Comparison of ENCODE assay signal across 15 cellular contexts in the genomic region with DNA sequence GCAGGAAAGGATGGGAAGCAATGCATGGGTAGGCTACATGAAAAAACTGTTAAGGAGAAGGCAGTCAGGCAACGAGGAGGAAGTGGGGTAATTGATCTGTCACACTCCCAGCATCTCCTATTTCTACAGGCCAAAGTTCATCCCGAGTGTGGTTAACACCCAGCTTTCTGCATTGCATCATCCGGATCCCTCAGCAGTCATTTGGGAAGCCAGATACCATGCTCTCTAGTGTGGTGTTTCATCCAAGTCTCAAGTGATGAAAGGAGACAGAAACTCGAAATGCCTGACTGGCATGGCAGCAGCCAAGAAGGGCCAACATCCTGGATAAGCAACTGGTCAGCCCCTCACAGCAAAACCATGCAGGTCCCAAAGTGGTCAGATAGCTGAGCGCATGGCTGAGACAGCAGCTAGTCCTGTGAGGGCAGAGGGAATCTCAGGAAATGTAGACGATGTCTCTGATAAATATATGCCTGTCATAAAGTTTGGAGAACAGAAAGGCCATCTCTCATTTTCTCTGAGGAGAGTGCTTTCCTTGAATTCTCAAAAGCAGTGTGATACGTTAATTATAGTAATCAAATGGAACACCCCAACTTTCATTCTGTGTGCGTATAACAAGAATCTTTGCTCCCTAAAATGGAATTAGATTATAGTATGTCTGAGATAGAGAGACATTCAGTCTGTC. TPM values are rescaled to one million over a fixed set of nuclear protein-coding genes. Genes with fewer than 3 reads are reported as not detected.
DNase-seq lines count a peak whose midpoint lies in the region; ATAC-seq, FAIRE-seq and TF ChIP-seq lines count a peak whose summit lies in the region.
"Had no signal": no experiment of that assay in that cellular context is flagged by ENCODE, and none has a peak within 500 bp of the region (broad histone marks: within the 10 kb centered on the region; RNA-seq: fewer than 3 reads in every experiment).

No MANE protein-coding gene starts in this region.

- H3K4me2 ChIP-seq in IMR-90 (ENCODE audit: low read depth, low read length) (no peak overlapping the region), K562 (ENCODE audit: insufficient read depth, low read length) (no peak overlapping the region; the same call in 1 of the 2 replicates), HepG2 (ENCODE audit: low read depth, low read length) (peak overlapping the region; percentile 94)

- no peak for TF ChIP-seq POLR2A in IMR-90 (IDR thresholded peaks at IDR 0.05; ENCODE audit: low read depth, low read length)
- TF ChIP-seq POLR2A in K562 (conservative IDR thresholded peaks at IDR 0.05), result no peak
- peak; percentile 66 to 71; a peak in 3 of 4 replicates for TF ChIP-seq POLR2A in HepG2 (IDR thresholded peaks at IDR 0.05; ENCODE audit: insufficient read depth in 1 of 2, low read depth in 2 of 2, low read length in 2 of 2)

- H3K56ac ChIP-seq in IMR-90 (ENCODE audit: extremely low read depth, insufficient read depth, low read length), result no peak overlapping the region

- H4K5ac ChIP-seq in IMR-90 (ENCODE audit: low read depth, low read length), result no peak overlapping the region

- H3K9me3 Mint-ChIP-seq in activated CD8-positive, alpha-beta memory T cell treated with anti-CD3 and anti-CD28 coated beads, Interleukin-2, amount 10 ng/mL, durations not matched to agents 7 days and 5 days (ENCODE audit: low read depth), result no peaks in the 10 kb centered on the region
- H3K9me3 Mint-ChIP-seq in activated CD8-positive, alpha-beta T cell treated with anti-CD3 and anti-CD28 coated beads, Interleukin-2, amount 10 ng/mL, durations not matched to agents 7 days and 5 days (ENCODE audit: insufficient read depth), result no peaks in the 10 kb centered on the region
- H3K9me3 Mint-ChIP-seq: IgD-negative memory B cell had no signal

- POLR2A ChIA-PET in IMR-90 (lab: Charles Lee; ENCODE audit: unreplicated experiment), result no interaction called here
- POLR2A ChIA-PET in K562 (lab: Yijun Ruan, JAX), result interaction anchor here (1.0 to 1.6 kb wide), 2 partner anchors 15 to 33 kb away, joined by 3 to 4 read pairs; no protein-coding TSS in a partner anchor
- POLR2A ChIA-PET in HepG2 (lab: Yijun Ruan, JAX), result interaction anchor here (0.8 to 2.9 kb wide), 9 partner anchors 10 to 77 kb away, joined by 3 to 25 read pairs (median 7); partner anchors contain the start of genes HNRNPA3 and NFE2L2
- POLR2A ChIA-PET in activated CD8-positive, alpha-beta T cell treated with anti-CD3 and anti-CD28 coated beads, Interleukin-2, amount 10 ng/mL, durations not matched to agents 7 days and 5 days (lab: Charles Lee), result no interaction called here

- peak overlapping the region; percentile 6 for H2AK9ac ChIP-seq in IMR-90 (replicated peaks; ENCODE audit: low read depth, low read length, poor library complexity)

- H3K18ac ChIP-seq in IMR-90 (ENCODE audit: low read depth, low read length), result no peak overlapping the region

- H3K9ac ChIP-seq in IMR-90 (ENCODE audit: low read depth, low read length) (no peak overlapping the region), K562 (ENCODE audit: insufficient read depth in 1 of 2, low read depth in 2 of 2, low read length in 2 of 2) (peak overlapping the region in 1 of 2 experiments; percentile 60; a peak in 1 of 4 replicates), HepG2 (ENCODE audit: insufficient read depth, low read depth, low read length) (peak overlapping the region; percentile 73)

- H3K4me3 Mint-ChIP-seq in activated CD8-positive, alpha-beta memory T cell treated with anti-CD3 and anti-CD28 coated beads, Interleukin-2, amount 10 ng/mL, durations not matched to agents 7 days and 5 days, result no peak overlapping the region
- H3K4me3 Mint-ChIP-seq in activated CD8-positive, alpha-beta T cell treated with anti-CD3 and anti-CD28 coated beads, Interleukin-2, amount 10 ng/mL, durations not matched to agents 7 days and 5 days, result no peak overlapping the region
- H3K4me3 Mint-ChIP-seq: IgD-negative memory B cell had no signal

- peaks cover 2% of the 10 kb centered on the region for H3K36me3 Mint-ChIP-seq in activated CD8-positive, alpha-beta memory T cell treated with anti-CD3 and anti-CD28 coated beads, Interleukin-2, amount 10 ng/mL, durations not matched to agents 7 days and 5 days
- no peaks in the 10 kb centered on the region for H3K36me3 Mint-ChIP-seq in activated CD8-positive, alpha-beta T cell treated with anti-CD3 and anti-CD28 coated beads, Interleukin-2, amount 10 ng/mL, durations not matched to agents 7 days and 5 days (ENCODE audit: low read depth)

- ATAC-seq in IMR-90 (ENCODE audit: low read depth), result peak; percentile 73
- peak; percentile 79 for ATAC-seq in K562
- ATAC-seq in HepG2, result peak; percentile 83
- ATAC-seq in HG02981 (IDR thresholded peaks at IDR 0.05; ENCODE audit: unreplicated experiment), result no peak
- ATAC-seq in activated CD8-positive, alpha-beta memory T cell treated with anti-CD3 and anti-CD28 coated beads, Interleukin-2, amount 10 ng/mL, durations not matched to agents 7 days and 5 days, result no peak
- ATAC-seq in activated CD8-positive, alpha-beta T cell treated with anti-CD3 and anti-CD28 coated beads, Interleukin-2, amount 10 ng/mL, durations not matched to agents 7 days and 5 days, result no peak
- ATAC-seq: PC-3 had no signal

- H3K27ac ChIP-seq in IMR-90 (ENCODE audit: insufficient read depth, low read length) (no peak overlapping the region), K562 (ENCODE audit: extremely low read depth, low read depth, low read length) (no peak overlapping the region; the same call in 2 of the 3 replicates), HepG2 (ENCODE audit: extremely low read length, insufficient read depth, low read length) (peak overlapping the region; percentile 90)
- H3K27ac ChIP-seq: adrenal gland, neutrophil had no signal

- TF ChIP-seq CTCF in IMR-90 (conservative IDR thresholded peaks at IDR 0.05; ENCODE audit: low read depth, low read length), result no peak
- no peak for TF ChIP-seq CTCF in K562 (IDR thresholded peaks at IDR 0.05 in 2 of 3, conservative IDR thresholded peaks at IDR 0.05 in 1 of 3; ENCODE audit: insufficient read depth in 2 of 3, low read depth in 1 of 3, low read length in 3 of 3)
- no peak for TF ChIP-seq CTCF in HepG2 (CRISPR knock-in tag; IDR thresholded peaks at IDR 0.05)

- peak overlapping the region; percentile 54 for H2AFZ ChIP-seq in IMR-90 (replicated peaks; ENCODE audit: low read length, poor library complexity)
- peak overlapping the region; percentile 78 for H2AFZ ChIP-seq in K562 (ENCODE audit: low read depth, low read length)
- no peak overlapping the region for H2AFZ ChIP-seq in HepG2 (ENCODE audit: low read length)

- H2AK5ac ChIP-seq in IMR-90 (ENCODE audit: low read depth, low read length), result no peak overlapping the region

- H3K4me3 ChIP-seq in IMR-90 (ENCODE audit: insufficient read depth, low read depth, low read length) (no peak overlapping the region), K562 (no peak overlapping the region), HepG2 (replicated peaks in 1 of 3; ENCODE audit: insufficient read depth in 1 of 3, low read depth in 2 of 3, low read length in 3 of 3) (peak overlapping the region; percentile 10 to 56 (median 17))
- H3K4me3 ChIP-seq: adrenal gland, HAP-1 had no signal

- CTCF ChIA-PET in IMR-90 (lab: Yijun Ruan, JAX), result no interaction called here
- CTCF ChIA-PET in K562 (lab: Yijun Ruan, JAX; ENCODE audit: low intra/inter-chr PET ratio), result no interaction called here
- CTCF ChIA-PET in HepG2 (lab: Yijun Ruan, JAX; ENCODE audit: low intra/inter-chr PET ratio, low total read pairs), result no interaction called here
- CTCF ChIA-PET in activated CD8-positive, alpha-beta memory T cell treated with anti-CD3 and anti-CD28 coated beads, Interleukin-2, amount 10 ng/mL, durations not matched to agents 7 days and 5 days (lab: Charles Lee), result no interaction called here
- CTCF ChIA-PET in activated CD8-positive, alpha-beta T cell treated with anti-CD3 and anti-CD28 coated beads, Interleukin-2, amount 10 ng/mL, durations not matched to agents 7 days and 5 days (lab: Charles Lee), result no interaction called here

- no peak overlapping the region for H2BK5ac ChIP-seq in IMR-90 (ENCODE audit: low read depth, low read length, poor library complexity, severe bottlenecking)

- peak overlapping the region; percentile 16 for H2BK120ac ChIP-seq in IMR-90 (ENCODE audit: low read depth, low read length)

- no peaks in the 10 kb centered on the region for H3K79me2 ChIP-seq in K562 (ENCODE audit: control insufficient read depth, insufficient read depth, low read length)
- H3K79me2 ChIP-seq in HepG2 (ENCODE audit: insufficient read depth, low read length), result no peaks in the 10 kb centered on the region

- H3K23ac ChIP-seq in IMR-90 (ENCODE audit: low read depth, low read length), result peak overlapping the region; percentile 84

- peaks cover 5% of the 10 kb centered on the region for H3K4me1 Mint-ChIP-seq in activated CD8-positive, alpha-beta memory T cell treated with anti-CD3 and anti-CD28 coated beads, Interleukin-2, amount 10 ng/mL, durations not matched to agents 7 days and 5 days
- H3K4me1 Mint-ChIP-seq in activated CD8-positive, alpha-beta T cell treated with anti-CD3 and anti-CD28 coated beads, Interleukin-2, amount 10 ng/mL, durations not matched to agents 7 days and 5 days (ENCODE audit: low read depth), result peaks cover 2% of the 10 kb centered on the region

- DNase-seq in AG20443 (ENCODE audit: low spot score) (peak; percentile 49), IMR-90 (peak; percentile 46), K562 (ENCODE audit: extremely low read depth in 1 of 4, low spot score in 3 of 4) (peak in 1 of 4 experiments; percentile 41), HepG2 (ENCODE audit: low spot score) (peak; percentile 95), NK-92 (lab: John Stamatoyannopoulos, UW; ENCODE audit: unreplicated experiment) (no peak)
- DNase-seq in activated CD8-positive, alpha-beta memory T cell treated with anti-CD3 and anti-CD28 coated beads, Interleukin-2, amount 10 ng/mL, durations not matched to agents 7 days and 5 days, result no peak
- no peak for DNase-seq in activated CD8-positive, alpha-beta T cell treated with anti-CD3 and anti-CD28 coated beads, Interleukin-2, amount 10 ng/mL, durations not matched to agents 7 days and 5 days
- DNase-seq: activated CD4-positive, alpha-beta T cell treated with anti-CD3 and anti-CD28 coated beads for 4 hours; adrenal gland; head of caudate nucleus; PC-3 had no signal

- TF ChIP-seq RAD21 in IMR-90 (IDR thresholded peaks at IDR 0.05; ENCODE audit: low read length), result no peak
- peak in 1 of 2 experiments; percentile 33; a peak in 2 of 4 replicates for TF ChIP-seq RAD21 in K562 (CRISPR knock-in tag; conservative IDR thresholded peaks at IDR 0.05 in 1 of 2, IDR thresholded peaks at IDR 0.05 in 1 of 2)
- peak; percentile 6; the same call in 1 of the 2 replicates for TF ChIP-seq RAD21 in HepG2 (CRISPR knock-in tag; IDR thresholded peaks at IDR 0.05)

- no peaks in the 10 kb centered on the region for H3K27me3 Mint-ChIP-seq in activated CD8-positive, alpha-beta memory T cell treated with anti-CD3 and anti-CD28 coated beads, Interleukin-2, amount 10 ng/mL, durations not matched to agents 7 days and 5 days
- peaks cover 10% of the 10 kb centered on the region for H3K27me3 Mint-ChIP-seq in activated CD8-positive, alpha-beta T cell treated with anti-CD3 and anti-CD28 coated beads, Interleukin-2, amount 10 ng/mL, durations not matched to agents 7 days and 5 days (ENCODE audit: low read depth)

- peaks cover 3% of the 10 kb centered on the region for H3K9me1 ChIP-seq in IMR-90 (ENCODE audit: insufficient read depth, low read length)
- no peaks in the 10 kb centered on the region for H3K9me1 ChIP-seq in K562 (ENCODE audit: control insufficient read depth, insufficient read depth, low read length)

- intact Hi-C loops in IMR-90 (cut with micrococcal nuclease) (no loop called here), K562 (cut with micrococcal nuclease) (no loop called here), HepG2 (cut with micrococcal nuclease; ENCODE audit: unreplicated experiment) (loop anchor here (1.0 kb wide), 2 partner anchors 21 to 25 kb away; partner anchors contain the start of gene HNRNPA3)

- FAIRE-seq in K562 (lab: Jason Lieb, UNC) (peak; percentile 48), HepG2 (lab: Jason Lieb, UNC) (peak; percentile 87)

- H3K36me3 ChIP-seq in IMR-90 (ENCODE audit: control insufficient read depth, insufficient read depth, low read length), result no peaks in the 10 kb centered on the region
- no peaks in the 10 kb centered on the region for H3K36me3 ChIP-seq in K562 (ENCODE audit: control insufficient read depth, insufficient read depth, low read length)
- no peaks in the 10 kb centered on the region for H3K36me3 ChIP-seq in HepG2 (replicated peaks in 1 of 2; ENCODE audit: control insufficient read depth in 1 of 2, insufficient read depth in 2 of 2, low read length in 2 of 2)
- H3K36me3 ChIP-seq: adrenal gland, HAP-1, neutrophil had no signal

- peak overlapping the region; percentile 5; the same call in 1 of the 2 replicates for H4K91ac ChIP-seq in IMR-90 (ENCODE audit: insufficient read depth, low read depth, low read length)

- dilution Hi-C loops in IMR-90 (cut with HindIII; ENCODE audit: low sequenced_read_pairs, unreplicated experiment), result no loop called here

- H3K9me3 ChIP-seq in IMR-90 (ENCODE audit: control insufficient read depth, insufficient read depth, low read length) (no peaks in the 10 kb centered on the region), K562 (replicated peaks; ENCODE audit: control insufficient read depth, insufficient read depth, low read depth, low read length) (no peaks in the 10 kb centered on the region; the same call in 1 of the 2 replicates), HepG2 (ENCODE audit: low read length) (no peaks in the 10 kb centered on the region)
- H3K9me3 ChIP-seq: adrenal gland, HAP-1, neutrophil had no signal

- no peak overlapping the region; the same call in 2 of the 3 replicates for H2BK15ac ChIP-seq in IMR-90 (ENCODE audit: low read depth, low read length)

- peak overlapping the region in 1 of 2 experiments; percentile 36; a peak in 2 of 4 replicates for H4K8ac ChIP-seq in IMR-90 (ENCODE audit: low read depth in 2 of 2, low read length in 2 of 2)

- H4K20me1 ChIP-seq in IMR-90 (ENCODE audit: insufficient read depth, low read length) (no peaks in the 10 kb centered on the region), K562 (replicated peaks; ENCODE audit: control insufficient read depth, insufficient read depth, low read length) (no peaks in the 10 kb centered on the region), HepG2 (ENCODE audit: insufficient read depth, low read length) (no peaks in the 10 kb centered on the region)

- H3K79me1 ChIP-seq in IMR-90 (ENCODE audit: low read depth in 1 of 2, low read length in 2 of 2), result no peaks in the 10 kb centered on the region

- H3K4me1 ChIP-seq in IMR-90 (ENCODE audit: control insufficient read depth, insufficient read depth, low read length) (peaks cover 4% of the 10 kb centered on the region; the same call in 1 of the 2 replicates), K562 (replicated peaks in 1 of 2; ENCODE audit: control insufficient read depth in 2 of 2, insufficient read depth in 2 of 2, low read length in 2 of 2) (peaks cover 0 to 8% of the 10 kb centered on the region in 2 experiments; a peak in 4 of 5 replicates), HepG2 (ENCODE audit: insufficient read depth, low read length) (peaks cover 70% of the 10 kb centered on the region)
- H3K4me1 ChIP-seq: adrenal gland, HAP-1 had no signal

- H3K14ac ChIP-seq in IMR-90 (replicated peaks; ENCODE audit: low read depth, low read length), result no peak overlapping the region

- in situ Hi-C loops in IMR-90 (cut with MboI; ENCODE audit: low sequenced_read_pairs), result no loop called here
- in situ Hi-C loops in K562 (cut with MboI), result no loop called here
- in situ Hi-C loops in HepG2 (cut with HindIII; ENCODE audit: extremely low pct_ligation_motif_present, low pct_unique_long_range_greater_than_20kb), result no loop called here

- no peak for TF ChIP-seq EP300 in K562 (IDR thresholded peaks at IDR 0.05; ENCODE audit: low read length)
- TF ChIP-seq EP300 in HepG2 (IDR thresholded peaks at IDR 0.05; ENCODE audit: low read depth in 2 of 2, low read length in 2 of 2), result peak; percentile 39 to 91; a peak in 2 of 4 replicates
- peak; percentile 91 for TF ChIP-seq EP300 in HepG2 (CRISPR knock-in tag; IDR thresholded peaks at IDR 0.05; ENCODE audit: borderline replicate concordance)

- peak overlapping the region; percentile 54 for H2BK20ac ChIP-seq in IMR-90 (ENCODE audit: low read depth, low read length)

- H3K4ac ChIP-seq in IMR-90 (ENCODE audit: low read depth, low read length), result 0 out of 2 replicates have a peak overlapping the region, but pooled peaks have one; percentile 40

- 40% methylated on average over 2 of the region's 8 CpGs; no CpG with 5 or more reads in 1 of the 2 experiments for WGBS in IMR-90 (ENCODE audit: extremely low coverage in 2 of 2, insufficient read length in 1 of 2), 2 experiments
- WGBS in K562 (ENCODE audit: insufficient coverage, low coverage, missing lambda C conversion rate), result 30% methylated on average over 8 of the region's 8 CpGs
- 15% methylated on average over 8 of the region's 8 CpGs for WGBS in HepG2 (ENCODE audit: low lambda C conversion rate)

- H3K27me3 ChIP-seq in IMR-90 (ENCODE audit: control insufficient read depth, insufficient read depth, low read length) (peaks cover 2% of the 10 kb centered on the region; the same call in 1 of the 2 replicates), K562 (ENCODE audit: control insufficient read depth in 2 of 2, insufficient read depth in 2 of 2, low read length in 2 of 2) (no peaks in the 10 kb centered on the region), HepG2 (ENCODE audit: control insufficient read depth in 1 of 2, insufficient read depth in 2 of 2, low read length in 2 of 2) (no peaks in the 10 kb centered on the region)
- H3K27me3 ChIP-seq: adrenal gland, neutrophil had no signal

- H3K27ac Mint-ChIP-seq in activated CD8-positive, alpha-beta memory T cell treated with anti-CD3 and anti-CD28 coated beads, Interleukin-2, amount 10 ng/mL, durations not matched to agents 7 days and 5 days, result no peak overlapping the region
- H3K27ac Mint-ChIP-seq in activated CD8-positive, alpha-beta T cell treated with anti-CD3 and anti-CD28 coated beads, Interleukin-2, amount 10 ng/mL, durations not matched to agents 7 days and 5 days, result no peak overlapping the region
- H3K27ac Mint-ChIP-seq: IgD-negative memory B cell had no signal

- BruUV-seq in IMR-90 (replicated peaks; lab: Mats Ljungman, UMichigan) (no TSS peak), K562 (replicated peaks; lab: Mats Ljungman, UMichigan) (no TSS peak), HepG2 (replicated peaks; lab: Mats Ljungman, UMichigan) (TSS peak; percentile 100)

RNA-seq across cellular contexts. Expression of gene HNRNPA3, which starts 24.8 kb away (rescaled TPM):
- 18.6 and 35.6 TPM in 2 replicates for total RNA-seq in IMR-90 (2012; rRNA removed)
- polyA plus RNA-seq in IMR-90 (2012; rRNA removed), result 111 and 119 TPM in 2 replicates
- 20.4 and 31.8 TPM in 2 replicates for polyA plus RNA-seq in IMR-90 (2012; cell fraction: cytosol; rRNA removed)
- 9.3 and 76.5 TPM in 2 replicates for polyA plus RNA-seq in IMR-90 (2012; cell fraction: nucleus; rRNA removed; ENCODE audit: low replicate concordance)
- total RNA-seq in K562 (2011; cell fraction: chromatin; rRNA removed; ENCODE audit: low replicate concordance), result 113 and 428 TPM in 2 replicates
- 48.9 and 75.0 TPM in 2 replicates for total RNA-seq in K562 (2011; cell fraction: nucleolus; rRNA removed)
- 198 and 354 TPM in 2 replicates for total RNA-seq in K562 (2011; cell fraction: nucleoplasm; rRNA removed)
- 72.8 and 79.5 TPM in 2 replicates for total RNA-seq in K562 (2014; rRNA removed)
- total RNA-seq in K562 (2014; rRNA removed; fragmentation: Illumina TruSeq; extraction: Trizol), result 130 and 151 TPM in 2 replicates
- total RNA-seq in K562 (2015; rRNA removed; fragmentation: Illumina TruSeq; extraction: Trizol), result 112 and 114 TPM in 2 replicates
- 249 and 272 TPM in 2 replicates for total RNA-seq in K562 (2021)
- 150 and 215 TPM in 2 replicates for polyA plus RNA-seq in K562 (2011; rRNA removed)
- polyA plus RNA-seq in K562 (2011; cell fraction: cytosol; rRNA removed), result 28.0 and 59.6 TPM in 2 replicates
- polyA plus RNA-seq in K562 (2011; cell fraction: nucleus; rRNA removed), result 96.2 and 150 TPM in 2 replicates
- 364 and 720 TPM in 2 replicates for polyA plus RNA-seq in K562 (2012)
- 356 and 381 TPM in 2 replicates for polyA plus RNA-seq in K562 (2014; fragmentation: Illumina TruSeq; extraction: Trizol)
- polyA plus RNA-seq in K562 (2014; fragmentation: Nextera tagmentation; extraction: Ambion mirVana), result 100 to 1,000 TPM; 108 to 192 TPM
- polyA plus RNA-seq in K562 (2014; rRNA removed), result 381 and 428 TPM in 2 replicates
- 97.6 and 107 TPM in 2 replicates for polyA minus RNA-seq in K562 (2011; rRNA and poly(A)+ RNA removed)
- 69.7 and 76.8 TPM in 2 replicates for polyA minus RNA-seq in K562 (2011; cell fraction: cytosol; rRNA and poly(A)+ RNA removed)
- polyA minus RNA-seq in K562 (2011; cell fraction: nucleus; rRNA and poly(A)+ RNA removed), result 57.9 and 104 TPM in 2 replicates
- 97.7 and 164 TPM in 2 replicates for total RNA-seq in HepG2 (2016; rRNA removed; fragmentation: Illumina TruSeq; extraction: Trizol)
- total RNA-seq in HepG2 (2016; cell fraction: cytosol; rRNA removed; fragmentation: Illumina TruSeq; extraction: Trizol; ENCODE audit: low read depth), result 14.2 and 15.3 TPM in 2 replicates
- total RNA-seq in HepG2 (2016; cell fraction: insoluble cytoplasmic fraction; rRNA removed; fragmentation: Illumina TruSeq; extraction: Trizol), result 105 and 171 TPM in 2 replicates
- total RNA-seq in HepG2 (2016; cell fraction: membrane; rRNA removed; fragmentation: Illumina TruSeq; extraction: Trizol), result 84.7 and 87.9 TPM in 2 replicates
- total RNA-seq in HepG2 (2016; cell fraction: nucleus; rRNA removed; fragmentation: Illumina TruSeq; extraction: Trizol), result 152 and 163 TPM in 2 replicates
- polyA plus RNA-seq in HepG2 (2011; rRNA removed), result 52.3 and 73.3 TPM in 2 replicates
- polyA plus RNA-seq in HepG2 (2011; cell fraction: cytosol; rRNA removed), result 28.9 and 35.7 TPM in 2 replicates
- 80.5 and 102 TPM in 2 replicates for polyA plus RNA-seq in HepG2 (2011; cell fraction: nucleus; rRNA removed)
- 166 and 486 TPM in 2 replicates for polyA plus RNA-seq in HepG2 (2012)
- 36.5 and 45.0 TPM in 2 replicates for polyA plus RNA-seq in HepG2 (2016; cell fraction: cytosol; fragmentation: Illumina TruSeq; extraction: Trizol; ENCODE audit: low read depth)
- polyA plus RNA-seq in HepG2 (2016; cell fraction: insoluble cytoplasmic fraction; fragmentation: Illumina TruSeq; extraction: Trizol; ENCODE audit: low read depth), result 1,088 and 1,120 TPM in 2 replicates
- polyA plus RNA-seq in HepG2 (2016; cell fraction: membrane; fragmentation: Illumina TruSeq; extraction: Trizol; ENCODE audit: low read depth), result 139 and 151 TPM in 2 replicates
- 525 and 575 TPM in 2 replicates for polyA plus RNA-seq in HepG2 (2016; cell fraction: nucleus; fragmentation: Illumina TruSeq; extraction: Trizol; ENCODE audit: insufficient read depth, low read depth)
- 11.2 and 12.3 TPM in 2 replicates for polyA minus RNA-seq in HepG2 (2011; rRNA and poly(A)+ RNA removed; ENCODE audit: low replicate concordance)
- polyA minus RNA-seq in HepG2 (2011; cell fraction: cytosol; rRNA and poly(A)+ RNA removed), result 34.8 and 38.9 TPM in 2 replicates
- 205 and 222 TPM in 2 replicates for polyA minus RNA-seq in HepG2 (2011; cell fraction: nucleus; rRNA and poly(A)+ RNA removed)
- total RNA-seq in activated CD8-positive, alpha-beta memory T cell treated with anti-CD3 and anti-CD28 coated beads, Interleukin-2, amount 10 ng/mL, durations not matched to agents 7 days and 5 days, result 100 to 1,000 TPM; 298 to 320 TPM
- 100 to 1,000 TPM; 329 to 350 TPM for total RNA-seq in activated CD8-positive, alpha-beta T cell treated with anti-CD3 and anti-CD28 coated beads, Interleukin-2, amount 10 ng/mL, durations not matched to agents 7 days and 5 days

Comparison
In these comparisons a context has a peak if more than half of its experiments do, and no peak if none do; other contexts are left out.
1. DNase-seq: peak in AG20443 (single experiment), IMR-90 (single experiment) and HepG2 (single experiment); none in NK-92 (single experiment), activated CD8-positive, alpha-beta memory T cell treated with anti-CD3 and anti-CD28 coated beads, Interleukin-2, amount 10 ng/mL, durations not matched to agents 7 days and 5 days (single experiment) and activated CD8-positive, alpha-beta T cell treated with anti-CD3 and anti-CD28 coated beads, Interleukin-2, amount 10 ng/mL, durations not matched to agents 7 days and 5 days (single experiment).
2. ATAC-seq: peak in IMR-90 (single experiment), K562 (single experiment) and HepG2 (single experiment); none in HG02981 (single experiment), activated CD8-positive, alpha-beta memory T cell treated with anti-CD3 and anti-CD28 coated beads, Interleukin-2, amount 10 ng/mL, durations not matched to agents 7 days and 5 days (single experiment) and activated CD8-positive, alpha-beta T cell treated with anti-CD3 and anti-CD28 coated beads, Interleukin-2, amount 10 ng/mL, durations not matched to agents 7 days and 5 days (single experiment).
3. H3K4me3 ChIP-seq: peak in HepG2 (3 of 3); none in IMR-90 (single experiment) and K562 (single experiment).
4. POLR2A ChIP-seq: peak in HepG2 (2 of 2); none in IMR-90 (single experiment) and K562 (single experiment).
5. POLR2A ChIA-PET loops: an anchor here in K562 (1.0 to 1.6 kb wide) and HepG2 (0.8 to 2.9 kb wide); none called in IMR-90 and activated CD8-positive, alpha-beta T cell treated with anti-CD3 and anti-CD28 coated beads, Interleukin-2, amount 10 ng/mL, durations not matched to agents 7 days and 5 days.